21 cellular contexts compared by ENCODE assay signal in genomic region chr2:52968043-52968442, GRCh38.
"Had no signal": no experiment of that assay in that cellular context is flagged by ENCODE, and none has a peak within 500 bp of the region (broad histone marks: within the 10 kb centered on the region; RNA-seq: fewer than 3 reads in every experiment).

No MANE protein-coding gene starts in this region.

- H3K4me2 ChIP-seq: hepatocyte had no signal

- H3K27ac Mint-ChIP-seq: memory B cell, mesothelial cell of epicardium, natural killer cell, type B pancreatic cell had no signal

- H2AFZ ChIP-seq: hepatocyte had no signal

- H3K79me2 ChIP-seq: hepatocyte had no signal

- H3K9me3 Mint-ChIP-seq: memory B cell, mesothelial cell of epicardium, neural crest cell, type B pancreatic cell had no signal

- H3K9me3 ChIP-seq: esophagus squamous epithelium, left ventricle myocardium inferior, lower lobe of right lung, right atrium auricular region, sigmoid colon, suprapubic skin, thyroid gland had no signal

- H3K4me3 Mint-ChIP-seq: memory B cell, mesothelial cell of epicardium, natural killer cell, neural crest cell, type B pancreatic cell had no signal

- ATAC-seq: left cardiac atrium; lower lobe of right lung; natural killer cell; stimulated activated naive CD8-positive, alpha-beta T cell treated with anti-CD3 and anti-CD28 coated beads, Interleukin-15, Interleukin-2, amounts not matched to agents 100 U/mL and 50 U/mL, for 24 hours had no signal

- H3K36me3 ChIP-seq: esophagus squamous epithelium, left ventricle myocardium inferior, lower lobe of right lung, right atrium auricular region, sigmoid colon, suprapubic skin, thyroid gland had no signal

- DNase-seq: cortex of kidney; esophagus squamous epithelium; foreskin melanocyte; head of caudate nucleus; kidney; left cardiac atrium; left ventricle myocardium inferior; lower lobe of right lung; natural killer cell; sigmoid colon; stimulated activated CD4-positive, alpha-beta T cell treated with anti-CD3 and anti-CD28 coated beads, Interleukin-12 subunit alpha, Interleukin-12 subunit beta, amount 100 ng/mL, for 4 hours; stimulated activated naive CD8-positive, alpha-beta T cell treated with anti-CD3 and anti-CD28 coated beads, Interleukin-15, Interleukin-2, amounts not matched to agents 100 U/mL and 50 U/mL, for 24 hours; thyroid gland had no signal

- H3K27me3 ChIP-seq: esophagus squamous epithelium, hepatocyte, right atrium auricular region, sigmoid colon, suprapubic skin, thyroid gland had no signal

- H3K27me3 Mint-ChIP-seq: memory B cell, type B pancreatic cell had no signal

- H3K4me3 ChIP-seq: esophagus squamous epithelium, hepatocyte, left ventricle myocardium inferior, lower lobe of right lung, right atrium auricular region, sigmoid colon, skin epidermis, suprapubic skin, thyroid gland had no signal

- H3K36me3 Mint-ChIP-seq: memory B cell, mesothelial cell of epicardium, natural killer cell, type B pancreatic cell had no signal

- H3K4me1 ChIP-seq: esophagus squamous epithelium, left ventricle myocardium inferior, lower lobe of right lung, right atrium auricular region, sigmoid colon, suprapubic skin, thyroid gland had no signal

- H3K4me1 Mint-ChIP-seq: memory B cell, natural killer cell had no signal

- H3K27ac ChIP-seq: esophagus squamous epithelium, hepatocyte, left ventricle myocardium inferior, lower lobe of right lung, right atrium auricular region, sigmoid colon, skin epidermis, suprapubic skin, thyroid gland had no signal
